8 cellular contexts compared by ENCODE assay signal in genomic region chr1:35769759-35770446, GRCh38. TPM values are rescaled to one million over a fixed set of nuclear protein-coding genes. Genes with fewer than 3 reads are reported as not detected.
DNase-seq lines count a peak whose midpoint lies in the region; ATAC-seq and TF ChIP-seq lines count a peak whose summit lies in the region.

Gene CLSPN (minus strand): TSS chr1:35769978. CDS start chr1:35769870, 108 bp downstream.

- H3K36me3 ChIP-seq in kidney epithelial cell (ENCODE audit: control insufficient read depth, insufficient read depth, low read length), result no peaks in the 10 kb centered on the region

- no peaks in the 10 kb centered on the region for H3K36me3 Mint-ChIP-seq in chondrocyte (ENCODE audit: low read depth)

- peak; percentile 91 for TF ChIP-seq POLR2A in GM19099 (IDR thresholded peaks at IDR 0.05; ENCODE audit: extremely low read depth, insufficient read length, low read depth)

- no peak for TF ChIP-seq CTCF in chondrocyte (IDR thresholded peaks at IDR 0.05)
- no peak for TF ChIP-seq CTCF in kidney epithelial cell (IDR thresholded peaks at IDR 0.05; ENCODE audit: insufficient read depth, low read length, poor library complexity, severe bottlenecking)

- no peaks in the 10 kb centered on the region for H3K27me3 ChIP-seq in kidney epithelial cell (ENCODE audit: control insufficient read depth, insufficient read depth, low read length)

- peaks cover 7% of the 10 kb centered on the region for H3K4me1 Mint-ChIP-seq in chondrocyte (ENCODE audit: low read depth)

- H3K27me3 Mint-ChIP-seq in chondrocyte (ENCODE audit: low read depth), result no peaks in the 10 kb centered on the region

- no peaks in the 10 kb centered on the region for H3K9me3 Mint-ChIP-seq in chondrocyte (ENCODE audit: low read depth)

- H3K4me3 ChIP-seq in kidney epithelial cell (ENCODE audit: low read depth, low read length), result peak within 1 kb of the TSS; percentile 73

- peak; percentile 89 for ATAC-seq in HG03432 (IDR thresholded peaks at IDR 0.05; ENCODE audit: unreplicated experiment)

- peak within 1 kb of the TSS; percentile 94 for H3K27ac Mint-ChIP-seq in chondrocyte (ENCODE audit: unreplicated experiment)

- peak within 1 kb of the TSS; percentile 88 for H3K4me3 Mint-ChIP-seq in chondrocyte (ENCODE audit: unreplicated experiment)

- DNase-seq in AG20443 (ENCODE audit: low spot score), result peak; percentile 99
- DNase-seq in NCI-H510A (lab: John Stamatoyannopoulos, UW), result peak; percentile 100
- peak; percentile 86 for DNase-seq in activated CD4-positive, alpha-beta T cell treated with anti-CD3 and anti-CD28 coated beads for 1 hour
- peak; percentile 99 for DNase-seq in chondrocyte (ENCODE audit: low spot score)
- peak; percentile 79 for DNase-seq in kidney epithelial cell (ENCODE audit: low read depth)
- DNase-seq in stimulated activated CD4-positive, alpha-beta T cell treated with anti-CD3 and anti-CD28 coated beads, Interleukin-15, amount 100 ng/mL, for 48 hours (ENCODE audit: low read depth in 2 of 2), result peak; percentile 93 to 97

RNA-seq across cellular contexts. Expression of gene CLSPN, which starts in this region (rescaled TPM):
- 4.4 to 19.6 TPM (median 4.8 TPM) in 3 replicates for total RNA-seq in chondrocyte
- 3.6 and 4.1 TPM in 2 replicates for total RNA-seq in kidney epithelial cell

Comparison
In these comparisons a context has a peak if more than half of its experiments do, and no peak if none do; other contexts are left out.
1. Peak in every context shown above with its lines: DNase-seq, ATAC-seq and H3K4me3 ChIP-seq.